ENCODE assay signal across 15 cellular contexts in genomic region chr4:94558392-94558920, GRCh38.
A peak's percentile ranks its signal among the peaks of the same experiment; 100 is the strongest.
DNase-seq lines count a peak whose midpoint lies in the region; ATAC-seq and TF ChIP-seq lines count a peak whose summit lies in the region.
"Had no signal": no experiment of that assay in that cellular context is flagged by ENCODE, and none has a peak within 500 bp of the region (broad histone marks: within the 10 kb centered on the region; RNA-seq: fewer than 3 reads in every experiment).

No MANE protein-coding gene starts in this region.

- H3K4me2 ChIP-seq in osteoblast (ENCODE audit: insufficient read depth, low read length), result no peak overlapping the region

- no peaks in the 10 kb centered on the region for H3K9me3 ChIP-seq in osteoblast (ENCODE audit: low read depth, low read length)
- H3K9me3 ChIP-seq: MG63 had no signal

- no peak for ATAC-seq in stimulated activated naive CD8-positive, alpha-beta T cell treated with anti-CD3 and anti-CD28 coated beads, Interleukin-15, amount 100 ng/mL, for 72 hours

- H3K27me3 ChIP-seq in ACC112 (ENCODE audit: insufficient read depth, low read length), result no peaks in the 10 kb centered on the region
- no peaks in the 10 kb centered on the region for H3K27me3 ChIP-seq in osteoblast (ENCODE audit: insufficient read depth, low read length)
- H3K27me3 ChIP-seq: MG63 had no signal

- no peak for TF ChIP-seq CTCF in RWPE1 (conservative IDR thresholded peaks at IDR 0.05; ENCODE audit: low read depth)
- no peak for TF ChIP-seq CTCF in osteoblast (IDR thresholded peaks at IDR 0.05; ENCODE audit: extremely low read depth, low read depth, low read length)

- H2AFZ ChIP-seq in ACC112 (ENCODE audit: low read length, unreplicated experiment) (no peak overlapping the region), osteoblast (ENCODE audit: low read length) (no peak overlapping the region)

- no peak overlapping the region for H3K27ac Mint-ChIP-seq in stimulated activated naive CD8-positive, alpha-beta T cell treated with anti-CD3 and anti-CD28 coated beads, Interleukin-15, amount 100 ng/mL, for 72 hours

- H3K79me2 ChIP-seq in ACC112 (ENCODE audit: control insufficient read depth, insufficient read depth, low read length, unreplicated experiment), result peaks cover 42% of the 10 kb centered on the region
- H3K79me2 ChIP-seq in osteoblast (ENCODE audit: insufficient read depth, low read length), result peaks cover 68% of the 10 kb centered on the region

- CTCF ChIA-PET in RWPE1 (lab: Yijun Ruan, JAX), result no interaction called here

- DNase-seq in RWPE1 (ENCODE audit: low spot score) (peak; percentile 14), epithelial cell of prostate (ENCODE audit: low read depth, low spot score) (no peak), osteoblast (ENCODE audit: insufficient read length, low spot score, missing footprints) (no peak), SW 1271 (lab: John Stamatoyannopoulos, UW) (no peak), T-helper 2 cell (no peak)
- DNase-seq in stimulated activated CD4-positive, alpha-beta T cell treated with anti-CD3 and anti-CD28 coated beads, Interleukin-1b, Interleukin-23, amount 100 ng/mL, for 48 hours, result no peak
- no peak for DNase-seq in stimulated activated naive CD8-positive, alpha-beta T cell treated with anti-CD3 and anti-CD28 coated beads, Interleukin-15, amount 100 ng/mL, for 72 hours
- DNase-seq: H7, KG1, MG63, NCI-H1092 treated with DMSO at 0.1 percent for 48 hours, NCI-H1694 treated with DMSO at 0.1 percent for 48 hours, NCI-H774 had no signal

- no peaks in the 10 kb centered on the region for H3K9me3 Mint-ChIP-seq in stimulated activated naive CD8-positive, alpha-beta T cell treated with anti-CD3 and anti-CD28 coated beads, Interleukin-15, amount 100 ng/mL, for 72 hours

- H4K20me1 ChIP-seq in osteoblast (ENCODE audit: insufficient read depth, low read length), result peaks cover 13% of the 10 kb centered on the region

- H3K27ac ChIP-seq in ACC112 (ENCODE audit: low read depth, low read length), result peak overlapping the region; percentile 90
- no peak overlapping the region for H3K27ac ChIP-seq in RWPE1
- peak overlapping the region; percentile 51 for H3K27ac ChIP-seq in epithelial cell of prostate
- H3K27ac ChIP-seq in osteoblast (ENCODE audit: low read depth, low read length), result peak overlapping the region; percentile 36
- H3K27ac ChIP-seq: C4-2B had no signal

- H3K4me3 ChIP-seq in ACC112 (ENCODE audit: low read depth, low read length) (no peak overlapping the region), osteoblast (ENCODE audit: insufficient read depth, low read length) (no peak overlapping the region)
- H3K4me3 ChIP-seq: MG63 had no signal

- H3K4me1 Mint-ChIP-seq in stimulated activated naive CD8-positive, alpha-beta T cell treated with anti-CD3 and anti-CD28 coated beads, Interleukin-15, amount 100 ng/mL, for 72 hours, result no peaks in the 10 kb centered on the region

- H3K36me3 ChIP-seq in ACC112 (ENCODE audit: insufficient read depth, low read length) (peaks cover 3% of the 10 kb centered on the region; the same call in 1 of the 2 replicates), osteoblast (ENCODE audit: insufficient read depth, low read length) (peaks cover 13% of the 10 kb centered on the region)
- H3K36me3 ChIP-seq: MG63 had no signal

- H3K4me3 Mint-ChIP-seq in stimulated activated naive CD8-positive, alpha-beta T cell treated with anti-CD3 and anti-CD28 coated beads, Interleukin-15, amount 100 ng/mL, for 72 hours, result no peak overlapping the region

- H3K4me1 ChIP-seq in ACC112 (ENCODE audit: control insufficient read depth, insufficient read depth, low read length, unreplicated experiment) (peaks cover 50% of the 10 kb centered on the region), osteoblast (ENCODE audit: insufficient read depth, low read length) (peaks cover 48% of the 10 kb centered on the region)

- no peaks in the 10 kb centered on the region for H3K27me3 Mint-ChIP-seq in stimulated activated naive CD8-positive, alpha-beta T cell treated with anti-CD3 and anti-CD28 coated beads, Interleukin-15, amount 100 ng/mL, for 72 hours

- POLR2A ChIA-PET in RWPE1 (lab: Yijun Ruan, JAX; ENCODE audit: low non-redundant PET), result no interaction called here
